Comparison of ENCODE assay signal across 1 cellular context in the genomic region with DNA sequence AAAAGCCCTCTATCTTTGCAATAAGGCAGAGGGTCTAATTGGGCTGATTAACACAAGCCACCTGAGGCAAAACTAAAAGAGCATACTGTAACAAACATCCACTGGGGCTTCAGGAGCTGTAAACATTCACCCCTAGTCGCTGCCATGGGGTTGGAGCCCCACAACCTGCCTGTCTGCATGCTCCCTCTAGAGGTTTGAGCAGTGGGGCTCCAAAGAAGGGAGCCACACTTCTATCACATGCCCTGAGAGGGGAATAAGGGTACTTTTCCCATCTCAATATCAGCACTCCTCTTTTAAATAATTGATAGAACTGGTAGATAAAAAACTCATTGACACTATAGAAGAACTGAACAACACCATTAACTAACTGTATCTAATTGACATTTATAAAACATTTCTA.
TF ChIP-seq lines count a peak whose summit lies in the region.

No MANE protein-coding gene starts in this region.

TF ChIP-seq in GM23338, 12 proteins besides CTCF, POLR2A, EP300 and RAD21 (continued from another document):
- TF ChIP-seq, protein P1, sequence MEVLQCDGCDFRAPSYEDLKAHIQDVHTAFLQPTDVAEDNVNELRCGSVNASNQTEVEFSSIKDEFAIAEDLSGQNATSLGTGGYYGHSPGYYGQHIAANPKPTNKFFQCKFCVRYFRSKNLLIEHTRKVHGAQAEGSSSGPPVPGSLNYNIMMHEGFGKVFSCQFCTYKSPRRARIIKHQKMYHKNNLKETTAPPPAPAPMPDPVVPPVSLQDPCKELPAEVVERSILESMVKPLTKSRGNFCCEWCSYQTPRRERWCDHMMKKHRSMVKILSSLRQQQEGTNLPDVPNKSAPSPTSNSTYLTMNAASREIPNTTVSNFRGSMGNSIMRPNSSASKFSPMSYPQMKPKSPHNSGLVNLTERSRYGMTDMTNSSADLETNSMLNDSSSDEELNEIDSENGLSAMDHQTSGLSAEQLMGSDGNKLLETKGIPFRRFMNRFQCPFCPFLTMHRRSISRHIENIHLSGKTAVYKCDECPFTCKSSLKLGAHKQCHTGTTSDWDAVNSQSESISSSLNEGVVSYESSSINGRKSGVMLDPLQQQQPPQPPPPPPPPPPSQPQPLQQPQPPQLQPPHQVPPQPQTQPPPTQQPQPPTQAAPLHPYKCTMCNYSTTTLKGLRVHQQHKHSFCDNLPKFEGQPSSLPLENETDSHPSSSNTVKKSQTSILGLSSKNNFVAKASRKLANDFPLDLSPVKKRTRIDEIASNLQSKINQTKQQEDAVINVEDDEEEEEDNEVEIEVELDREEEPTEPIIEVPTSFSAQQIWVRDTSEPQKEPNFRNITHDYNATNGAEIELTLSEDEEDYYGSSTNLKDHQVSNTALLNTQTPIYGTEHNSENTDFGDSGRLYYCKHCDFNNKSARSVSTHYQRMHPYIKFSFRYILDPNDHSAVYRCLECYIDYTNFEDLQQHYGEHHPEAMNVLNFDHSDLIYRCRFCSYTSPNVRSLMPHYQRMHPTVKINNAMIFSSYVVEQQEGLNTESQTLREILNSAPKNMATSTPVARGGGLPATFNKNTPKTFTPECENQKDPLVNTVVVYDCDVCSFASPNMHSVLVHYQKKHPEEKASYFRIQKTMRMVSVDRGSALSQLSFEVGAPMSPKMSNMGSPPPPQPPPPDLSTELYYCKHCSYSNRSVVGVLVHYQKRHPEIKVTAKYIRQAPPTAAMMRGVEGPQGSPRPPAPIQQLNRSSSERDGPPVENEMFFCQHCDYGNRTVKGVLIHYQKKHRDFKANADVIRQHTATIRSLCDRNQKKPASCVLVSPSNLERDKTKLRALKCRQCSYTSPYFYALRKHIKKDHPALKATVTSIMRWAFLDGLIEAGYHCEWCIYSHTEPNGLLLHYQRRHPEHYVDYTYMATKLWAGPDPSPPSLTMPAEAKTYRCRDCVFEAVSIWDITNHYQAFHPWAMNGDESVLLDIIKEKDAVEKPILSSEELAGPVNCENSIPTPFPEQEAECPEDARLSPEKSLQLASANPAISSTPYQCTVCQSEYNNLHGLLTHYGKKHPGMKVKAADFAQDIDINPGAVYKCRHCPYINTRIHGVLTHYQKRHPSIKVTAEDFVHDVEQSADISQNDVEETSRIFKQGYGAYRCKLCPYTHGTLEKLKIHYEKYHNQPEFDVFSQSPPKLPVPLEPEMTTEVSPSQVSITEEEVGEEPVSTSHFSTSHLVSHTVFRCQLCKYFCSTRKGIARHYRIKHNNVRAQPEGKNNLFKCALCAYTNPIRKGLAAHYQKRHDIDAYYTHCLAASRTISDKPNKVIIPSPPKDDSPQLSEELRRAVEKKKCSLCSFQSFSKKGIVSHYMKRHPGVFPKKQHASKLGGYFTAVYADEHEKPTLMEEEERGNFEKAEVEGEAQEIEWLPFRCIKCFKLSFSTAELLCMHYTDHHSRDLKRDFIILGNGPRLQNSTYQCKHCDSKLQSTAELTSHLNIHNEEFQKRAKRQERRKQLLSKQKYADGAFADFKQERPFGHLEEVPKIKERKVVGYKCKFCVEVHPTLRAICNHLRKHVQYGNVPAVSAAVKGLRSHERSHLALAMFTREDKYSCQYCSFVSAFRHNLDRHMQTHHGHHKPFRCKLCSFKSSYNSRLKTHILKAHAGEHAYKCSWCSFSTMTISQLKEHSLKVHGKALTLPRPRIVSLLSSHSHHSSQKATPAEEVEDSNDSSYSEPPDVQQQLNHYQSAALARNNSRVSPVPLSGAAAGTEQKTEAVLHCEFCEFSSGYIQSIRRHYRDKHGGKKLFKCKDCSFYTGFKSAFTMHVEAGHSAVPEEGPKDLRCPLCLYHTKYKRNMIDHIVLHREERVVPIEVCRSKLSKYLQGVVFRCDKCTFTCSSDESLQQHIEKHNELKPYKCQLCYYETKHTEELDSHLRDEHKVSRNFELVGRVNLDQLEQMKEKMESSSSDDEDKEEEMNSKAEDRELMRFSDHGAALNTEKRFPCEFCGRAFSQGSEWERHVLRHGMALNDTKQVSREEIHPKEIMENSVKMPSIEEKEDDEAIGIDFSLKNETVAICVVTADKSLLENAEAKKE (CRISPR knock-in tag; IDR thresholded peaks at IDR 0.05): no peak
- TF ChIP-seq CREB1 (CRISPR knock-in tag; IDR thresholded peaks at IDR 0.05; ENCODE audit: low read depth) (no peak), ZNF331 (CRISPR knock-in tag; IDR thresholded peaks at IDR 0.05; ENCODE audit: low read depth) (no peak), EZH2 (IDR thresholded peaks at IDR 0.05; ENCODE audit: low read depth, unreplicated experiment) (no peak), POLR2AphosphoS5 (IDR thresholded peaks at IDR 0.05; ENCODE audit: low read depth) (no peak), JUNB (IDR thresholded peaks at IDR 0.05; ENCODE audit: unreplicated experiment) (no peak), STAT1 (IDR thresholded peaks at IDR 0.05; ENCODE audit: unreplicated experiment) (no peak), EZH2phosphoT487 (IDR thresholded peaks at IDR 0.05; ENCODE audit: unreplicated experiment) (no peak), ZNF114 (CRISPR knock-in tag; IDR thresholded peaks at IDR 0.05) (no peak)
- TF ChIP-seq, protein P2, sequence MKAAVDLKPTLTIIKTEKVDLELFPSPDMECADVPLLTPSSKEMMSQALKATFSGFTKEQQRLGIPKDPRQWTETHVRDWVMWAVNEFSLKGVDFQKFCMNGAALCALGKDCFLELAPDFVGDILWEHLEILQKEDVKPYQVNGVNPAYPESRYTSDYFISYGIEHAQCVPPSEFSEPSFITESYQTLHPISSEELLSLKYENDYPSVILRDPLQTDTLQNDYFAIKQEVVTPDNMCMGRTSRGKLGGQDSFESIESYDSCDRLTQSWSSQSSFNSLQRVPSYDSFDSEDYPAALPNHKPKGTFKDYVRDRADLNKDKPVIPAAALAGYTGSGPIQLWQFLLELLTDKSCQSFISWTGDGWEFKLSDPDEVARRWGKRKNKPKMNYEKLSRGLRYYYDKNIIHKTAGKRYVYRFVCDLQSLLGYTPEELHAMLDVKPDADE (IDR thresholded peaks at IDR 0.05): no peak
- TF ChIP-seq, protein P3, sequence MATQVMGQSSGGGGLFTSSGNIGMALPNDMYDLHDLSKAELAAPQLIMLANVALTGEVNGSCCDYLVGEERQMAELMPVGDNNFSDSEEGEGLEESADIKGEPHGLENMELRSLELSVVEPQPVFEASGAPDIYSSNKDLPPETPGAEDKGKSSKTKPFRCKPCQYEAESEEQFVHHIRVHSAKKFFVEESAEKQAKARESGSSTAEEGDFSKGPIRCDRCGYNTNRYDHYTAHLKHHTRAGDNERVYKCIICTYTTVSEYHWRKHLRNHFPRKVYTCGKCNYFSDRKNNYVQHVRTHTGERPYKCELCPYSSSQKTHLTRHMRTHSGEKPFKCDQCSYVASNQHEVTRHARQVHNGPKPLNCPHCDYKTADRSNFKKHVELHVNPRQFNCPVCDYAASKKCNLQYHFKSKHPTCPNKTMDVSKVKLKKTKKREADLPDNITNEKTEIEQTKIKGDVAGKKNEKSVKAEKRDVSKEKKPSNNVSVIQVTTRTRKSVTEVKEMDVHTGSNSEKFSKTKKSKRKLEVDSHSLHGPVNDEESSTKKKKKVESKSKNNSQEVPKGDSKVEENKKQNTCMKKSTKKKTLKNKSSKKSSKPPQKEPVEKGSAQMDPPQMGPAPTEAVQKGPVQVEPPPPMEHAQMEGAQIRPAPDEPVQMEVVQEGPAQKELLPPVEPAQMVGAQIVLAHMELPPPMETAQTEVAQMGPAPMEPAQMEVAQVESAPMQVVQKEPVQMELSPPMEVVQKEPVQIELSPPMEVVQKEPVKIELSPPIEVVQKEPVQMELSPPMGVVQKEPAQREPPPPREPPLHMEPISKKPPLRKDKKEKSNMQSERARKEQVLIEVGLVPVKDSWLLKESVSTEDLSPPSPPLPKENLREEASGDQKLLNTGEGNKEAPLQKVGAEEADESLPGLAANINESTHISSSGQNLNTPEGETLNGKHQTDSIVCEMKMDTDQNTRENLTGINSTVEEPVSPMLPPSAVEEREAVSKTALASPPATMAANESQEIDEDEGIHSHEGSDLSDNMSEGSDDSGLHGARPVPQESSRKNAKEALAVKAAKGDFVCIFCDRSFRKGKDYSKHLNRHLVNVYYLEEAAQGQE (IDR thresholded peaks at IDR 0.05; ENCODE audit: unreplicated experiment): no peak
